9 cellular contexts compared by ENCODE assay signal in the genomic region with DNA sequence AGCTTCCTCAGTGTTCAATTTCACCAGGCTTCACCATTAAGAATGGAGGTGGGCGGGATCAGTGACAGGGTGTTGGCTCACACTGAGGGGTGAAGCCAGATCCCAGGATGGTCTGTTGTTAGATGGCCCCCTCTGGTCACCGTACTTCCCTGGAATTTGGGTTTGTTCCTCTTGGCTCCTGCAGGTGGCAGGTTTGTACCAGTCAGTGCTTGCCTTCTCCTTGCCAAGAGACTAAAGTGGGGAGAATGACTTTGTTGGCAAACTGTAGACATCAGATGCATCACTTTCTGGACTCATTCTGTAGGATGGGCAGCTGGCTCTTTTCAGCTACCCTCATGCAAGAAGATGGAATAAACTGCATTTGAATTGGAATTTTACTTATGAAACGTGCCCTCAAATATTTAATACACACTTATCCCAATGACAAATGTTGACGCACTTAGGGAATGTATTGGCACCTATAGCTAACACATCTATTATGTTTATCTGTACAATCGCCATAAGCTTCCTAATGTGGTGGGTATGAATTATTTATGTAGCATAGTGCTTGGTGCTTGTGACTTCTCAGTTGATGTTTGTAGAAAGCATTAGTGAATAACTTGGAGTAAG. TPM values are rescaled to one million over a fixed set of nuclear protein-coding genes. Genes with fewer than 3 reads are reported as not detected.
DNase-seq lines count a peak whose midpoint lies in the region; ATAC-seq and TF ChIP-seq lines count a peak whose summit lies in the region.
"Had no signal": no experiment of that assay in that cellular context is flagged by ENCODE, and none has a peak within 500 bp of the region (broad histone marks: within the 10 kb centered on the region; RNA-seq: fewer than 3 reads in every experiment).

No MANE protein-coding gene starts in this region.

- no peaks in the 10 kb centered on the region for H3K9me3 Mint-ChIP-seq in neural progenitor cell

- no peak overlapping the region for H3K4me3 ChIP-seq in HFF-Myc (replicated peaks; ENCODE audit: low read depth, low read length)
- no peak overlapping the region for H3K4me3 ChIP-seq in RWPE2 (ENCODE audit: severe bottlenecking)
- no peak overlapping the region for H3K4me3 ChIP-seq in esophagus muscularis mucosa
- no peak overlapping the region for H3K4me3 ChIP-seq in neural progenitor cell

- H3F3A ChIP-seq in neural progenitor cell (ENCODE audit: low read depth) = no peaks in the 10 kb centered on the region

- no peak overlapping the region for H3K27ac ChIP-seq in RWPE2 (ENCODE audit: poor library complexity, severe bottlenecking)
- no peak overlapping the region for H3K27ac ChIP-seq in esophagus muscularis mucosa (replicated peaks in 1 of 4)
- H3K27ac ChIP-seq in neural progenitor cell = no peak overlapping the region

- no peaks in the 10 kb centered on the region for H3K27me3 ChIP-seq in RWPE2 (ENCODE audit: insufficient read depth, poor library complexity, severe bottlenecking)
- H3K27me3 ChIP-seq in esophagus muscularis mucosa = no peaks in the 10 kb centered on the region
- no peaks in the 10 kb centered on the region for H3K27me3 ChIP-seq in neural progenitor cell

- no peak overlapping the region for H3K9ac ChIP-seq in neural progenitor cell

- TF ChIP-seq CTCF in HFF-Myc (IDR thresholded peaks at IDR 0.05; ENCODE audit: low read depth, low read length, missing control alignments) (peak; percentile 69), RWPE2 (IDR thresholded peaks at IDR 0.05; ENCODE audit: poor library complexity, severe bottlenecking) (peak; percentile 92), esophagus muscularis mucosa (IDR thresholded peaks at IDR 0.05) (peak; percentile 29 to 52 (median 29)), neural progenitor cell (IDR thresholded peaks at IDR 0.05) (peak; percentile 70)

- DNase-seq in NCI-H1092 treated with DMSO at 0.1 percent for 48 hours (lab: John Stamatoyannopoulos, UW) (peak; percentile 24), NCI-H1092 (lab: John Stamatoyannopoulos, UW) (no peak), HFF-Myc (ENCODE audit: extremely low read depth, low read depth) (no peak), RWPE2 (ENCODE audit: low spot score) (no peak), esophagus muscularis mucosa (ENCODE audit: extremely low spot score) (no peak), neural progenitor cell (ENCODE audit: low spot score) (peak; percentile 77), DMS79 treated with DMSO at 0.1 percent for 48 hours (lab: John Stamatoyannopoulos, UW) (no peak), foreskin melanocyte (no peak)

- H2AFZ ChIP-seq in neural progenitor cell (replicated peaks) = no peak overlapping the region

- H3K36me3 ChIP-seq in RWPE2 (ENCODE audit: low read depth) (no peaks in the 10 kb centered on the region), esophagus muscularis mucosa (no peaks in the 10 kb centered on the region), neural progenitor cell (no peaks in the 10 kb centered on the region)

- no peaks in the 10 kb centered on the region for H3K79me2 ChIP-seq in neural progenitor cell (ENCODE audit: low read depth)

- H3K9me3 ChIP-seq in RWPE2 (ENCODE audit: severe bottlenecking) = no peaks in the 10 kb centered on the region
- H3K9me3 ChIP-seq in esophagus muscularis mucosa = no peaks in the 10 kb centered on the region
- no peaks in the 10 kb centered on the region for H3K9me3 ChIP-seq in neural progenitor cell (ENCODE audit: low read depth)

- 64% methylated on average over 5 of the region's 5 CpGs for WGBS in esophagus muscularis mucosa

- H3K4me2 ChIP-seq in neural progenitor cell = no peak overlapping the region

- ATAC-seq in RWPE2 (ENCODE audit: low read depth) = peak; percentile 85

- TF ChIP-seq EP300 in esophagus muscularis mucosa (IDR thresholded peaks at IDR 0.05) = no peak

- H3K36me3 Mint-ChIP-seq in neural progenitor cell = no peaks in the 10 kb centered on the region

- H4K20me1 ChIP-seq in neural progenitor cell (ENCODE audit: low read depth) = no peaks in the 10 kb centered on the region

- H3K4me1 ChIP-seq in RWPE2 (ENCODE audit: insufficient read depth, poor library complexity, severe bottlenecking) (no peaks in the 10 kb centered on the region), esophagus muscularis mucosa (peaks cover 0 to 4% (median under 1%) of the 10 kb centered on the region in 4 donors), neural progenitor cell (no peaks in the 10 kb centered on the region)

- intact Hi-C loops in esophagus muscularis mucosa (cut with DNase I) = no loop called here

- no peak overlapping the region for H3K27ac Mint-ChIP-seq in neural progenitor cell

- peaks cover 2% of the 10 kb centered on the region for H3K4me1 Mint-ChIP-seq in neural progenitor cell

- no peak overlapping the region for H3K4me3 Mint-ChIP-seq in neural progenitor cell

- peaks cover 2% of the 10 kb centered on the region for H3K27me3 Mint-ChIP-seq in neural progenitor cell (ENCODE audit: insufficient read depth, low read depth)

- no peak for TF ChIP-seq POLR2A in esophagus muscularis mucosa (IDR thresholded peaks at IDR 0.05; ENCODE audit: low read depth)

RNA-seq across cellular contexts. Expression of gene ANKRD55, which starts 31.4 kb away (rescaled TPM):
- total RNA-seq in esophagus muscularis mucosa (under 1 TPM in 1 of 4 donors, not detected in 3; 0.66 TPM), neural progenitor cell (ENCODE audit: low replicate concordance) (not detected in 2 replicates)
- total RNA-seq: skeletal muscle tissue had no signal

Comparison
In these comparisons a context has a peak if more than half of its experiments do, and no peak if none do; other contexts are left out.
1. DNase-seq: peak in NCI-H1092 treated with DMSO at 0.1 percent for 48 hours (single experiment) and neural progenitor cell (single experiment); none in NCI-H1092 (single experiment), HFF-Myc (single experiment), RWPE2 (single experiment), esophagus muscularis mucosa (single experiment), DMS79 treated with DMSO at 0.1 percent for 48 hours (single experiment) and foreskin melanocyte (single experiment).
2. CTCF ChIP-seq: peak in every context shown above with its lines; median percentile 92 in RWPE2; 70 in neural progenitor cell; 69 in HFF-Myc; 29 in esophagus muscularis mucosa.